In the genomic region with DNA sequence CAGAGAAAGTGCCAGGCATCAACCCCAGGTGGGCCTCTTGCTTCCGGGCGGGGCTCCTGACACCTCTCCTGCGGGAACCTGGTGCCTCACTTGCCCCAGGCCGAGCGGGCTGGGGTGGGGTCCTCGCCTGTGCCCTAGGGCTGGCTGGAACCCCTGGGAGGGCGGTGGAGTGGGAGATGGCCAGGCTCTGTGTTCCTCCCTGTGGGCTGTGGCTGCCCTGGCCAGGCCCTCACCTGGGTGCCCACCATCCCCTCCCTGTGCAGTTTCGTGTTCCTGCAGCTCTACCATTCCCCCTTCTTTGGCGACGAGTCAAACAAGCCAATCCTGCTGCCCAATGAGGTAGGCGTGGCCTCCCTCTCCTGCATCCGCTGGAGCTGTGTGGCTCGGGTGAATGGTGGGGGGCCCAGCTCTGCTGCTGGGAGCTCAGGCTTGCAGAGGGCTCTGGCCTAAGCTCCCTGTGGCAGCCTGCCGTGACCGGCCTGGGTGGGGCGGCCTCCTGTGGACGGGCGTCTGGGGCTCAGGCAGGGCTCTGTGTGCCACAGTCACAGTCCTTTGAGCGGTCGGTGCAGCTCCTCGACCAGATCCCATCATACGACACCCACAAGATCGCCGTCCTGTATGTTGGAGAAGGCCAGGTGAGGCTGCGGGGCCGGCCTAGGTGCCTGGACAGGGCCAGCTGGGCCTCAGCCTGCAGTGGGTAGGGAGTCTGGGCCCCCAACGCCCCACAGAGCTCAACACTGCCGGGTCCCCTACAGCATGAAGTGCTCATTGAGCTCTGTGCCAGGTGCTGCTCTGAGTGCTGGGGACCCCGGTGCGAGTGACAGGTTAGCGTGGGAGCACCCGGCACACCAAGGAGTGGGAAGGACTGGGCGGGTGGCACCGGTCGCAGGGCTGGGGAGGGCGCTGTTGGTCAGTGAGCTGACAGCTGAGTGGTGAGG, we compare ENCODE assay signal across 24 cellular contexts.
"Had no signal": no experiment of that assay in that cellular context is flagged by ENCODE, and none has a peak within 500 bp of the region (broad histone marks: within the 10 kb centered on the region; RNA-seq: fewer than 3 reads in every experiment).

No MANE protein-coding gene starts in this region.

- H3K27me3 ChIP-seq: adrenal gland, esophagus squamous epithelium, suprapubic skin had no signal

- H3K36me3 Mint-ChIP-seq: activated naive CD4-positive, alpha-beta T cell treated with anti-CD3 and anti-CD28 coated beads, Interleukin-2, amount 50 U/mL, for 24 hours; type B pancreatic cell had no signal

- DNase-seq: activated CD4-positive, alpha-beta T cell treated with anti-CD3 and anti-CD28 coated beads, Interleukin-2, amount 10 ng/mL, durations not matched to agents 7 days and 5 days; activated CD8-positive, alpha-beta memory T cell treated with anti-CD3 and anti-CD28 coated beads for 24 hours; activated CD8-positive, alpha-beta memory T cell treated with anti-CD3 and anti-CD28 coated beads, Interleukin-2, amount 50 U/mL, for 48 hours; activated gamma-delta T cell; adrenal gland; effector memory CD8-positive, alpha-beta T cell; esophagus squamous epithelium; glutamatergic neuron; hypothalamus; nucleus accumbens; stimulated activated CD4-positive, alpha-beta T cell treated with anti-CD3 and anti-CD28 coated beads, Interleukin-12 subunit alpha, Interleukin-12 subunit beta, amount 100 ng/mL, for 4 hours; stimulated activated CD4-positive, alpha-beta T cell treated with anti-CD3 and anti-CD28 coated beads, Interleukin-1b, Interleukin-23, amount 100 ng/mL, for 48 hours had no signal

- H3K9me3 Mint-ChIP-seq: activated CD4-positive, alpha-beta T cell treated with anti-CD3 and anti-CD28 coated beads, Interleukin-2, amount 10 ng/mL, durations not matched to agents 7 days and 5 days; activated naive CD4-positive, alpha-beta T cell treated with anti-CD3 and anti-CD28 coated beads, Interleukin-2, amount 50 U/mL, for 24 hours; effector memory CD8-positive, alpha-beta T cell; mesothelial cell of epicardium; nephron; stimulated activated naive CD8-positive, alpha-beta T cell treated with anti-CD3 and anti-CD28 coated beads, Interleukin-15, Interleukin-2, amounts not matched to agents 100 ng/mL and 50 ng/mL, for 24 hours; T-helper 1 cell treated with Interleukin-12 subunit alpha and Interleukin-12 subunit beta and Interleukin-4 antibody, amounts not matched to agents 30 μg/mL and 1 μg/mL, for 36 hours; type B pancreatic cell had no signal

- H3K27me3 Mint-ChIP-seq: activated CD4-positive, alpha-beta T cell treated with anti-CD3 and anti-CD28 coated beads, Interleukin-2, amount 10 ng/mL, durations not matched to agents 7 days and 5 days; activated naive CD4-positive, alpha-beta T cell treated with anti-CD3 and anti-CD28 coated beads, Interleukin-2, amount 50 U/mL, for 24 hours; effector memory CD8-positive, alpha-beta T cell; stimulated activated naive CD8-positive, alpha-beta T cell treated with anti-CD3 and anti-CD28 coated beads, Interleukin-15, Interleukin-2, amounts not matched to agents 100 ng/mL and 50 ng/mL, for 24 hours; type B pancreatic cell had no signal

- ATAC-seq: activated CD4-positive, CD25-positive, alpha-beta regulatory T cell treated with anti-CD3 and anti-CD28 coated beads, Interleukin-2, amount 50 U/mL, for 24 hours; effector memory CD8-positive, alpha-beta T cell had no signal

- H3K4me3 ChIP-seq: adrenal gland, esophagus squamous epithelium, lung, suprapubic skin had no signal

- H3K4me3 Mint-ChIP-seq: activated CD4-positive, alpha-beta T cell treated with anti-CD3 and anti-CD28 coated beads, Interleukin-2, amount 10 ng/mL, durations not matched to agents 7 days and 5 days; activated naive CD4-positive, alpha-beta T cell treated with anti-CD3 and anti-CD28 coated beads, Interleukin-2, amount 50 U/mL, for 24 hours; effector memory CD8-positive, alpha-beta T cell; mesothelial cell of epicardium; stimulated activated naive CD8-positive, alpha-beta T cell treated with anti-CD3 and anti-CD28 coated beads, Interleukin-15, Interleukin-2, amounts not matched to agents 100 ng/mL and 50 ng/mL, for 24 hours; T-helper 1 cell treated with Interleukin-12 subunit alpha and Interleukin-12 subunit beta and Interleukin-4 antibody, amounts not matched to agents 30 μg/mL and 1 μg/mL, for 36 hours; type B pancreatic cell had no signal

- H3K27ac Mint-ChIP-seq: activated CD4-positive, alpha-beta T cell treated with anti-CD3 and anti-CD28 coated beads, Interleukin-2, amount 10 ng/mL, durations not matched to agents 7 days and 5 days; activated naive CD4-positive, alpha-beta T cell treated with anti-CD3 and anti-CD28 coated beads, Interleukin-2, amount 50 U/mL, for 24 hours; effector memory CD8-positive, alpha-beta T cell; mesothelial cell of epicardium; nephron; stimulated activated naive CD8-positive, alpha-beta T cell treated with anti-CD3 and anti-CD28 coated beads, Interleukin-15, Interleukin-2, amounts not matched to agents 100 ng/mL and 50 ng/mL, for 24 hours; T-helper 1 cell treated with Interleukin-12 subunit alpha and Interleukin-12 subunit beta and Interleukin-4 antibody, amounts not matched to agents 30 μg/mL and 1 μg/mL, for 36 hours; type B pancreatic cell had no signal

- FAIRE-seq: astrocyte, bronchial epithelial cell, keratinocyte had no signal

- H3K4me1 Mint-ChIP-seq: activated CD4-positive, alpha-beta T cell treated with anti-CD3 and anti-CD28 coated beads, Interleukin-2, amount 10 ng/mL, durations not matched to agents 7 days and 5 days; activated naive CD4-positive, alpha-beta T cell treated with anti-CD3 and anti-CD28 coated beads, Interleukin-2, amount 50 U/mL, for 24 hours had no signal

- H3K9me3 ChIP-seq: adrenal gland, esophagus squamous epithelium, suprapubic skin had no signal
